ENCODE assay signal across 8 cellular contexts in the genomic region with DNA sequence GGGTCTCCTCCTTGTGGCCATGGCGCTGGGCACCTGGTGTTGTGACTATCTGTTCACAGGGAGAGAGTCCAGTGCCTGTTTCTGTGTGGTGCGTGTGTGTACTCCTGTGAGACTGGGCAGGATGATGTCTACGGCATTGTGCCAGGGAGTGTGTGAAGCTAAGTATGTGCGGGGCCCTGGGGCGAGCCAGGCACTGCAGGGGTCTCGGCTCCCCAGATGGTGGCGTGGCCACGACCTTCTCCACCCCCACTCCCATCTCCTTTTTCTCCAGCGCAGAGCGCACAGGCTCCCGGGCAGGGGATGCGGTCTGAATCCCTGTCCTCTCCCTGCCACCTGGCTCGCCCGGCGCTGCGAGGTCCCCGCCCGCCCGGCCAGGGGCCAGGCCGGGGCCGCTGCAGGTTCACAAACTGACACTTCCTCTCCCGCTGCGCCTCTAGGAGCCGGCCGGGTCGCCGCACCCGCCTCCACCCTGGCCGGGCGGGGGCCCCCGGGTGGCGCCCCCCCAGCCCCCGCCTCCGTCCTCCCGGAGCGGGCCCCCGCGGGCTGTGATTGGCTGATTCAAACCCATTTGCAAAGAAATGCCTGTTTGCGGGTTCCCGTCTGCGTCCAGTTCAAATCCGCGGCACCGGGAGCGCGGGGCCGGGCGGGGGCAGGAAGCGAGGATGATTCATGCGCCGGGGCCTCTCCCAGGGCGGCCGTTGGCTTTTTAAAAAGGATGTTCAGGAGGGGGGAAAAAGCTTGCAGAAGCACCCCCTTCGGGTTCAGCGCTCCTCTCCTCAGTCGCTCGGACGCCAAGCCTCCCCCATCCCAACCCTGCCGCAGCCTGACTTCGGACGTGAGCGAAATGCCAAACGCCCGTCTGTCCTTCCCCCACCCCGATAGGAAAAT. TPM values are rescaled to one million over a fixed set of nuclear protein-coding genes. Genes with fewer than 3 reads are reported as not detected.
A peak's percentile ranks its signal among the peaks of the same experiment; 100 is the strongest.
DNase-seq lines count a peak whose midpoint lies in the region; ATAC-seq lines count a peak whose summit lies in the region.

No MANE protein-coding gene starts in this region.

- peak overlapping the region; percentile 82 to 90 for H3K4me3 Mint-ChIP-seq in effector memory CD8-positive, alpha-beta T cell

- H3K27me3 Mint-ChIP-seq in effector memory CD8-positive, alpha-beta T cell, result no peaks in the 10 kb centered on the region

- peaks cover 36% of the 10 kb centered on the region for H3K36me3 Mint-ChIP-seq in effector memory CD8-positive, alpha-beta T cell (ENCODE audit: insufficient read depth)

- no peaks in the 10 kb centered on the region for H3K9me3 Mint-ChIP-seq in effector memory CD8-positive, alpha-beta T cell

- DNase-seq in CD1c-positive myeloid dendritic cell (ENCODE audit: extremely low spot score) (peak; percentile 91), NCI-H82 treated with DMSO at 0.1 percent for 48 hours (lab: John Stamatoyannopoulos, UW; ENCODE audit: unreplicated experiment) (peak; percentile 71), mesenteric fat pad (ENCODE audit: low spot score) (peak; percentile 95)
- DNase-seq in activated CD8-positive, alpha-beta memory T cell treated with anti-CD3 and anti-CD28 coated beads for 24 hours, result peak; percentile 93
- DNase-seq in effector memory CD8-positive, alpha-beta T cell, result peak; percentile 61 to 65 (median 63)
- peak; percentile 55 for DNase-seq in stimulated activated CD8-positive, alpha-beta memory T cell treated with anti-CD3 and anti-CD28 coated beads, Interleukin-15, amount 100 ng/mL, for 1 hour (ENCODE audit: low read depth)

- H3K27ac Mint-ChIP-seq in effector memory CD8-positive, alpha-beta T cell, result peak overlapping the region; percentile 86 to 93

- ATAC-seq in GM19372 (IDR thresholded peaks at IDR 0.05; ENCODE audit: low read depth, unreplicated experiment) (peak; percentile 50), HG03520 (IDR thresholded peaks at IDR 0.05; ENCODE audit: unreplicated experiment) (peak; percentile 47)
- peak; percentile 57 for ATAC-seq in effector memory CD8-positive, alpha-beta T cell (replicated peaks)

- H3K4me1 Mint-ChIP-seq in effector memory CD8-positive, alpha-beta T cell (ENCODE audit: low read depth in 2 of 2), result peaks cover 37 to 47% of the 10 kb centered on the region in 2 donors

RNA-seq across cellular contexts. Expression of gene PHF19, which starts 0.8 kb away (rescaled TPM):
- total RNA-seq in mesenteric fat pad, result 13.7 TPM

RNA-seq across cellular contexts. Expression of gene PSMD5, which starts 33.5 kb away (rescaled TPM):
- total RNA-seq in mesenteric fat pad, result 54.6 TPM

RNA-seq across cellular contexts. Expression of gene TRAF1, which starts 50.4 kb away (rescaled TPM):
- 1.6 TPM for total RNA-seq in mesenteric fat pad

Comparison
In these comparisons a context has a peak if more than half of its experiments do, and no peak if none do; other contexts are left out.
1. Peak in every context shown above with its lines: DNase-seq and ATAC-seq.